8 cellular contexts compared by ENCODE assay signal in the genomic region with DNA sequence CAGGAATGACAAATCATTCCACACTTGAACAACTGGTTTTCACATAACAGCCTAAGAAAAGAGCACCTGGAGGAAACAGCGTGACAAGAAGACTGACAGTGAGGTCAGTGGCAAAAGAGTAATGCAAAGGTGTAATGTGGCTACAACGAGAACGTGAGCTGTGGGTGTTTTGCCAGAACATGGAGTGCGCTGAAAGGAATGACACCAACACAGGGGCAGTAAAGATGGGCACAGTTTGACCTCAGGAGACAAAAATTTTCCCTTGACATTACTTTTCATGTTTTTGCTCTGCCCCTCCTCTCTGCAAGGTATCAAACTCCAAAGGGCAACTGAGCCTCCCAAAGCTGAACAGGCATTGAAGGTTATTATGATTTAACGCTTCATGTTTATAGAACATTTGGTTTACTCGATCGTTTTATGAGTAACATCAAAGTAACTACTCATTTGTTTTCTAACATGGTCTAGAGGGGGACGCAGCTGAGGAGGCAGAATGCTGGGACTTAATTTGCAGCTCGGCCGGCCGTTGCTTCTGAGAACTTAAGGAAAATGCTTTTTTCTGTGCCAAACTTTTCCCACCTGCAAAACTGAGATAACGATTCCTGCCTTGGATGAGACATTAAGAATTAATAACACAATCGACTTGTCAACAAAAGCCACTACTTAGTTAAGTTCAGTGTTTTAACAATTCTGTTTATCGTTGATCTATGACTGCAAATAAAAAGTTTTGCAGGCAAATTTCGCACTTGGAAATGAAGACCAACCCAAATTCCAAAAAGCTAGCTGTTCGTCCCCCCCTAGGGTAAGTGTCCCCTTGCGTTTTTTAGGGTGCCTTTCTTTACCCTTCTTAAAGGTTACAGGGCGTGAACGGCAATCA. TPM values are rescaled to one million over a fixed set of nuclear protein-coding genes. Genes with fewer than 3 reads are reported as not detected.
DNase-seq lines count a peak whose midpoint lies in the region; TF ChIP-seq lines count a peak whose summit lies in the region.

No MANE protein-coding gene starts in this region.

- H3K27me3 ChIP-seq in OCI-LY1 (ENCODE audit: insufficient read depth, low read length) (no peaks in the 10 kb centered on the region), endocrine pancreas (ENCODE audit: control insufficient read depth, insufficient read depth, low read length) (no peaks in the 10 kb centered on the region)

- no peaks in the 10 kb centered on the region for H3K9me2 ChIP-seq in OCI-LY1 (ENCODE audit: low read depth, low read length)

- H2AFZ ChIP-seq in OCI-LY1 (ENCODE audit: low read length), result no peak overlapping the region

- H3K36me3 ChIP-seq in OCI-LY1 (ENCODE audit: insufficient read depth, low read length) (peaks cover 22% of the 10 kb centered on the region; the same call in 1 of the 2 replicates), endocrine pancreas (ENCODE audit: control insufficient read depth, insufficient read depth, low read length) (no peaks in the 10 kb centered on the region)

- H3K4me2 ChIP-seq in OCI-LY1 (ENCODE audit: low read length), result peak overlapping the region; percentile 87

- H3K4me3 ChIP-seq in OCI-LY1 (ENCODE audit: low read depth, low read length, poor library complexity, severe bottlenecking) (peak overlapping the region; percentile 75), endocrine pancreas (ENCODE audit: control insufficient read depth, insufficient read depth, low read length) (peak overlapping the region; percentile 80)

- no peaks in the 10 kb centered on the region for H3K79me2 ChIP-seq in OCI-LY1 (ENCODE audit: insufficient read depth, low read length)

- H3K4me1 Mint-ChIP-seq in CD14-positive monocyte, result peaks cover 43% of the 10 kb centered on the region
- H3K4me1 Mint-ChIP-seq in nephron, result peaks cover 16% of the 10 kb centered on the region

- H3K27me3 Mint-ChIP-seq in CD14-positive monocyte (ENCODE audit: low read depth in 3 of 3) (no peaks in the 10 kb centered on the region), nephron (ENCODE audit: low read depth) (no peaks in the 10 kb centered on the region)

- peaks cover 8 to 21% of the 10 kb centered on the region in 2 donors for H3K36me3 Mint-ChIP-seq in CD14-positive monocyte
- H3K36me3 Mint-ChIP-seq in nephron (ENCODE audit: low read depth), result peaks cover 15% of the 10 kb centered on the region

- H3K9me3 ChIP-seq in OCI-LY1 (ENCODE audit: low read length) (no peaks in the 10 kb centered on the region), endocrine pancreas (ENCODE audit: control insufficient read depth, low read length) (no peaks in the 10 kb centered on the region)

- peak overlapping the region; percentile 87 for H3K9ac ChIP-seq in OCI-LY1 (ENCODE audit: low read length)
- peak overlapping the region; percentile 67 for H3K9ac ChIP-seq in endocrine pancreas (ENCODE audit: control insufficient read depth, insufficient read depth, low read length)

- H3K9me3 Mint-ChIP-seq in CD14-positive monocyte, result peaks cover 0 to 4% (median 0%) of the 10 kb centered on the region in 7 donors
- H3K9me3 Mint-ChIP-seq in nephron, result no peaks in the 10 kb centered on the region

- H4K20me1 ChIP-seq in OCI-LY1 (ENCODE audit: insufficient read depth, low read length), result no peaks in the 10 kb centered on the region

- intact Hi-C loops in CD14-positive monocyte (cut with micrococcal nuclease), result no loop called here

- peak overlapping the region; percentile 86 to 92 for H3K4me3 Mint-ChIP-seq in CD14-positive monocyte
- H3K4me3 Mint-ChIP-seq in nephron, result peak overlapping the region; percentile 90 to 93 (median 90)

- H3K4me1 ChIP-seq in OCI-LY1 (ENCODE audit: insufficient read depth, low read length, severe bottlenecking), result peaks cover 12% of the 10 kb centered on the region
- no peaks in the 10 kb centered on the region for H3K4me1 ChIP-seq in endocrine pancreas (ENCODE audit: control insufficient read depth, insufficient read depth, low read length)

- peak overlapping the region; percentile 91 to 97 (median 95) for H3K27ac Mint-ChIP-seq in CD14-positive monocyte
- peak overlapping the region; percentile 91 to 97 (median 96) for H3K27ac Mint-ChIP-seq in nephron

- H3F3A ChIP-seq in OCI-LY1 (ENCODE audit: insufficient read depth, low read length), result 0 out of 2 replicates have a peak, but pooled peaks cover 4% of the 10 kb centered on the region

- peak overlapping the region; percentile 67 for H3K27ac ChIP-seq in OCI-LY1 (ENCODE audit: low read depth, low read length, poor library complexity, severe bottlenecking)

- TF ChIP-seq CTCF in CD14-positive monocyte (IDR thresholded peaks at IDR 0.05) (no peak), OCI-LY1 (IDR thresholded peaks at IDR 0.05; ENCODE audit: low read length) (no peak), nephron (IDR thresholded peaks at IDR 0.05; ENCODE audit: unreplicated experiment in 3 of 3) (no peak)

- no peak for DNase-seq in CD14-positive monocyte (ENCODE audit: low spot score)
- no peak for DNase-seq in T-helper 9 cell
- no peak for DNase-seq in RKO (ENCODE audit: low spot score)
- DNase-seq in 8988T, result no peak
- no peak for DNase-seq in germinal center (ENCODE audit: low spot score)

RNA-seq across cellular contexts. Expression of a gene that starts 1.0 kb away (rescaled TPM):
- 10 to 100 TPM; 57.3 to 79.7 TPM for polyA plus RNA-seq in CD14-positive monocyte

RNA-seq across cellular contexts. Expression of a gene that starts 26.4 kb away (rescaled TPM):
- polyA plus RNA-seq in CD14-positive monocyte, result not detected

RNA-seq across cellular contexts. Expression of a gene that starts 26.8 kb away (rescaled TPM):
- polyA plus RNA-seq in CD14-positive monocyte, result 10 to 100 TPM; 44.1 to 44.4 TPM

RNA-seq across cellular contexts. Expression of a gene that starts 37.0 kb away (rescaled TPM):
- polyA plus RNA-seq in CD14-positive monocyte, result 10 to 100 TPM; 85.7 to 89.7 TPM

RNA-seq across cellular contexts. Expression of a gene that starts 54.0 kb away (rescaled TPM):
- 1 to 10 TPM; 2.5 to 3.7 TPM for polyA plus RNA-seq in CD14-positive monocyte
